ENCODE assay signal across 8 cellular contexts in the genomic region with DNA sequence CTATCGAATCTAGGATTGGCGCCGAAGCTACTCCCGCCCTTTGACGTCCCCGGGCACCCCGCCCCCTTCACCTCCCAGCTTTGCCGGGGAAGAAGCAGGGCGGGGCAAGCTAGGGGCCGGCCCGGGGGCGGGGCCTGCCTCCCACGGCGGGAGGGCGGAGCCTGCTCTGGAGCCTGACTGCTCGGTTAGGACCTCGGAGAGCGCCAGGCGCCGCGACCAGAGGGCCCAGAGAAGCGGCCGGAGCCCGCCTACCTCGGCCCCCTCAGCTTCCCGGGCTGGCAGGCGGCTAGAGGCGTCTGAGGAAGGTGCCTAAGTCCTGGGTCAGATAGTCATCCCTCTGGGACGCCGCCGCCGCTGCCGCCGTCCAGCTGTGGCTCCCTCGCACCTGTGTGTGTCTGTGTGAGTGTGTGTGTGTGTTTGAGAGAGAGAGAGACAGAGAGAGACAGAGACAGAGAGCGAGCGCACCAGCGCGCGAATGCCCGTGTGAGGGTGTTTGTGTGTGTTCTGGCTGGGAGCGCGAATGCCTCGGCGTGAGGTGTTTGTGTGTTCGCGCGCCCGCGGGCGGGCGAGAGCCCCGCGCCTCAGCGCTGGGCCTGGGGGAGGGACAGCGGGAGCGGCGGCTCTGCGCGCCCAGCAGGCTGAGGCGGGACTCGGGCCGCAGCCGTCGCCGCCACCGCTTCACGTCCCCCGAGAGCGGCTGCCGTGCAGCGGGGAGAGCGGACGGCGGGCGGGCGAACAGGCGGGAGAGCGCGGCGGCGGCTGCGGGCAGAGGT. TPM values are rescaled to one million over a fixed set of nuclear protein-coding genes. Genes with fewer than 3 reads are reported as not detected.
A peak's percentile ranks its signal among the peaks of the same experiment; 100 is the strongest.
DNase-seq lines count a peak whose midpoint lies in the region; ATAC-seq and TF ChIP-seq lines count a peak whose summit lies in the region.

A gene (plus strand): TSS at position 176 of the 773 bp plus-strand sequence. CDS start 1,374 bp downstream, outside the sequence.

- H2AFZ ChIP-seq in parathyroid adenoma: peak within 1 kb of the TSS; percentile 98

- H3K4me3 ChIP-seq in CD8-positive, alpha-beta memory T cell (ENCODE audit: low read length): no peak within 1 kb of the TSS
- peak within 1 kb of the TSS; percentile 45 for H3K4me3 ChIP-seq in cardiac muscle cell
- H3K4me3 ChIP-seq in parathyroid adenoma (ENCODE audit: low read depth, low read length): peak within 1 kb of the TSS; percentile 50
- H3K4me3 ChIP-seq in vagina: peak within 1 kb of the TSS; percentile 31 to 44

- peaks cover 19% of the 10 kb centered on the region for H3K27me3 ChIP-seq in CD8-positive, alpha-beta memory T cell (ENCODE audit: insufficient read depth, low read length, poor library complexity, severe bottlenecking)
- H3K27me3 ChIP-seq in cardiac muscle cell (peaks cover 15% of the 10 kb centered on the region), parathyroid adenoma (ENCODE audit: control insufficient read depth, insufficient read depth, low read length) (no peaks in the 10 kb centered on the region), vagina (no peaks in the 10 kb centered on the region)

- POLR2A ChIA-PET in CD8-positive, alpha-beta memory T cell (lab: Charles Lee): no interaction called here

- H3K36me3 Mint-ChIP-seq in CD8-positive, alpha-beta memory T cell: peaks cover 0 to 2% (median 0%) of the 10 kb centered on the region in 3 donors
- peaks cover 2% of the 10 kb centered on the region for H3K36me3 Mint-ChIP-seq in activated naive CD8-positive, alpha-beta T cell

- peak; percentile 92 for ATAC-seq in GM19324 (IDR thresholded peaks at IDR 0.05; ENCODE audit: low FRiP score, unreplicated experiment)
- ATAC-seq in HG03354 (IDR thresholded peaks at IDR 0.05; ENCODE audit: poor library complexity, severe bottlenecking, unreplicated experiment): peak; percentile 98

- peaks cover 4 to 18% (median 10%) of the 10 kb centered on the region in 5 donors for H3K9me3 Mint-ChIP-seq in CD8-positive, alpha-beta memory T cell
- peaks cover 4% of the 10 kb centered on the region for H3K9me3 Mint-ChIP-seq in activated naive CD8-positive, alpha-beta T cell (ENCODE audit: low read depth)

- TF ChIP-seq CTCF in cardiac muscle cell (IDR thresholded peaks at IDR 0.05; ENCODE audit: low read depth, low read length) (no peak), parathyroid adenoma (IDR thresholded peaks at IDR 0.05) (no peak), vagina (IDR thresholded peaks at IDR 0.05) (no peak)

- H3K36me3 ChIP-seq in CD8-positive, alpha-beta memory T cell (ENCODE audit: insufficient read depth, low read length): no peaks in the 10 kb centered on the region
- no peaks in the 10 kb centered on the region for H3K36me3 ChIP-seq in cardiac muscle cell
- no peaks in the 10 kb centered on the region for H3K36me3 ChIP-seq in parathyroid adenoma (ENCODE audit: control insufficient read depth, insufficient read depth, low read length)
- H3K36me3 ChIP-seq in vagina: no peaks in the 10 kb centered on the region

- H3K4me2 ChIP-seq in parathyroid adenoma (ENCODE audit: low read length): peak within 1 kb of the TSS; percentile 87

- H3K79me2 ChIP-seq in parathyroid adenoma: no peaks in the 10 kb centered on the region

- peaks cover 16 to 23% (median 19%) of the 10 kb centered on the region in 3 donors for H3K4me1 Mint-ChIP-seq in CD8-positive, alpha-beta memory T cell
- H3K4me1 Mint-ChIP-seq in activated naive CD8-positive, alpha-beta T cell (ENCODE audit: low read depth): peaks cover 17% of the 10 kb centered on the region

- H3K4me3 Mint-ChIP-seq in CD8-positive, alpha-beta memory T cell: peak within 1 kb of the TSS; percentile 29 to 83 (median 75)
- H3K4me3 Mint-ChIP-seq in activated naive CD8-positive, alpha-beta T cell: peak within 1 kb of the TSS; percentile 91

- H3K27me3 Mint-ChIP-seq in CD8-positive, alpha-beta memory T cell: peaks cover 44 to 70% of the 10 kb centered on the region in 2 donors
- peaks cover 50% of the 10 kb centered on the region for H3K27me3 Mint-ChIP-seq in activated naive CD8-positive, alpha-beta T cell

- peak within 1 kb of the TSS in 1 of 8 donors; percentile 47 for H3K27ac Mint-ChIP-seq in CD8-positive, alpha-beta memory T cell
- H3K27ac Mint-ChIP-seq in activated naive CD8-positive, alpha-beta T cell: no peak within 1 kb of the TSS

- no peak within 1 kb of the TSS for H3K9ac ChIP-seq in parathyroid adenoma

- intact Hi-C loops in vagina (cut with DNase I): no loop called here

- peaks cover 7% of the 10 kb centered on the region for H3K4me1 ChIP-seq in CD8-positive, alpha-beta memory T cell (ENCODE audit: insufficient read depth, low read length)
- H3K4me1 ChIP-seq in cardiac muscle cell (ENCODE audit: low read depth) (peaks cover 3% of the 10 kb centered on the region), parathyroid adenoma (no peaks in the 10 kb centered on the region), vagina (peaks cover 20% of the 10 kb centered on the region)

- CTCF ChIA-PET in CD8-positive, alpha-beta memory T cell (lab: Charles Lee): no interaction called here

- TF ChIP-seq POLR2A in vagina (IDR thresholded peaks at IDR 0.05): no peak

- H3K27ac ChIP-seq in CD8-positive, alpha-beta memory T cell (ENCODE audit: low read depth, low read length): no peak within 1 kb of the TSS
- H3K27ac ChIP-seq in cardiac muscle cell (no peak within 1 kb of the TSS), parathyroid adenoma (peak within 1 kb of the TSS; percentile 79), vagina (peak within 1 kb of the TSS; percentile 4)

- H3K9me3 ChIP-seq in CD8-positive, alpha-beta memory T cell (ENCODE audit: low read length): no peaks in the 10 kb centered on the region
- H3K9me3 ChIP-seq in cardiac muscle cell (ENCODE audit: low read depth) (no peaks in the 10 kb centered on the region), parathyroid adenoma (ENCODE audit: control insufficient read depth, low read length) (no peaks in the 10 kb centered on the region), vagina (no peaks in the 10 kb centered on the region)

- DNase-seq in CD8-positive, alpha-beta memory T cell: peak in 2 of 5 donors; percentile 0 to 4
- peak; percentile 83 for DNase-seq in NCI-H748 (lab: John Stamatoyannopoulos, UW; ENCODE audit: unreplicated experiment)
- peak; percentile 87 to 96 for DNase-seq in cardiac muscle cell (ENCODE audit: low read depth in 1 of 2, low spot score in 1 of 2)
- no peak for DNase-seq in vagina (ENCODE audit: extremely low spot score in 2 of 2)

RNA-seq across cellular contexts. Expression of the gene that starts here (rescaled TPM):
- not detected for total RNA-seq in CD8-positive, alpha-beta memory T cell
- not detected for polyA plus RNA-seq in CD8-positive, alpha-beta memory T cell
- 0.07 and 0.24 TPM in 2 replicates for total RNA-seq in cardiac muscle cell
- 0.02 and 0.14 TPM in 2 replicates for polyA plus RNA-seq in cardiac muscle cell
- total RNA-seq in vagina: 0.98 TPM

Comparison
In these comparisons a context has a peak if more than half of its experiments do, and no peak if none do; other contexts are left out.
1. Peak in DNase-seq and H3K4me3 ChIP-seq in cardiac muscle cell; RNA of the gene not detected or under 1 TPM.
2. H3K27ac ChIP-seq: peak in parathyroid adenoma (single experiment) and vagina (single experiment); none in CD8-positive, alpha-beta memory T cell (single experiment) and cardiac muscle cell (single experiment).